ENCODE assay signal across 18 cellular contexts in genomic region chr2:219289195-219289536, GRCh38. TPM values are rescaled to one million over a fixed set of nuclear protein-coding genes. Genes with fewer than 3 reads are reported as not detected.
DNase-seq lines count a peak whose midpoint lies in the region; ATAC-seq and TF ChIP-seq lines count a peak whose summit lies in the region.
"Had no signal": no experiment of that assay in that cellular context is flagged by ENCODE, and none has a peak within 500 bp of the region (broad histone marks: within the 10 kb centered on the region; RNA-seq: fewer than 3 reads in every experiment).

No MANE protein-coding gene starts in this region.

- H3K79me2 ChIP-seq in ACC112 (ENCODE audit: control insufficient read depth, insufficient read depth, low read length, unreplicated experiment): no peaks in the 10 kb centered on the region
- H3K79me2 ChIP-seq in fibroblast of lung (ENCODE audit: control insufficient read depth, insufficient read depth, low read length): no peaks in the 10 kb centered on the region

- peak overlapping the region; percentile 55; the same call in 1 of the 2 replicates for H3K27ac ChIP-seq in ACC112 (ENCODE audit: low read depth, low read length)
- no peak overlapping the region for H3K27ac ChIP-seq in fibroblast of lung (ENCODE audit: insufficient read depth, low read length)
- H3K27ac ChIP-seq in skin epidermis: peak overlapping the region in 17 of 21 experiments; percentile 9 to 90 (median 49)

- TF ChIP-seq CTCF in fibroblast of lung (conservative IDR thresholded peaks at IDR 0.05 in 1 of 2, IDR thresholded peaks at IDR 0.05 in 1 of 2; ENCODE audit: low read depth in 1 of 2, low read length in 2 of 2) (no peak), GM13977 (IDR thresholded peaks at IDR 0.05; ENCODE audit: extremely low read depth, insufficient read depth, missing control alignments) (no peak)

- no peaks in the 10 kb centered on the region for H4K20me1 ChIP-seq in fibroblast of lung (ENCODE audit: control insufficient read depth, extremely low read depth, insufficient read depth, low read length)

- H2AFZ ChIP-seq in ACC112 (ENCODE audit: low read length, unreplicated experiment): no peak overlapping the region
- H2AFZ ChIP-seq in fibroblast of lung (ENCODE audit: low read length): no peak overlapping the region

- H3K9ac ChIP-seq in fibroblast of lung (ENCODE audit: insufficient read depth, low read length): no peak overlapping the region

- ATAC-seq in SK-N-SH treated with all-trans-retinoic acid at 6 μM for 48 hours (no peak), HG03521 (IDR thresholded peaks at IDR 0.05; ENCODE audit: unreplicated experiment) (no peak)
- ATAC-seq: activated CD8-positive, alpha-beta T cell treated with anti-CD3 and anti-CD28 coated beads for 36 hours; stimulated activated naive CD8-positive, alpha-beta T cell treated with anti-CD3 and anti-CD28 coated beads, Interleukin-15, Interleukin-2, amounts not matched to agents 100 U/mL and 50 U/mL, for 24 hours had no signal

- H3K4me3 ChIP-seq in ACC112 (ENCODE audit: low read depth, low read length): no peak overlapping the region
- no peak overlapping the region for H3K4me3 ChIP-seq in fibroblast of lung (replicated peaks in 1 of 4; ENCODE audit: control extremely low read depth in 1 of 4, insufficient read depth in 1 of 4, low read depth in 3 of 4, low read length in 4 of 4)
- no peak overlapping the region for H3K4me3 ChIP-seq in skin epidermis

- H3K4me1 ChIP-seq in ACC112 (ENCODE audit: control insufficient read depth, insufficient read depth, low read length, unreplicated experiment): peaks cover 20% of the 10 kb centered on the region
- peaks cover 11% of the 10 kb centered on the region for H3K4me1 ChIP-seq in fibroblast of lung (ENCODE audit: control insufficient read depth, extremely low read depth, insufficient read depth, low read length)
- H3K4me1 ChIP-seq: Caco-2 had no signal

- H3K27me3 ChIP-seq in ACC112 (ENCODE audit: insufficient read depth, low read length): no peaks in the 10 kb centered on the region
- no peaks in the 10 kb centered on the region for H3K27me3 ChIP-seq in fibroblast of lung (ENCODE audit: control insufficient read depth, insufficient read depth, low read length)

- no peaks in the 10 kb centered on the region for H3K9me3 ChIP-seq in fibroblast of lung (ENCODE audit: control insufficient read depth, insufficient read depth, low read depth, low read length)
- H3K9me3 ChIP-seq: Caco-2 had no signal

- DNase-seq in fibroblast of lung (ENCODE audit: low read depth in 2 of 2) (no peak), GM13977 (ENCODE audit: low spot score) (no peak), DMS 273 (lab: John Stamatoyannopoulos, UW; ENCODE audit: unreplicated experiment) (no peak), NCI-H2029 treated with DMSO at 0.1 percent for 48 hours (lab: John Stamatoyannopoulos, UW) (no peak)
- DNase-seq: activated CD8-positive, alpha-beta T cell treated with anti-CD3 and anti-CD28 coated beads for 36 hours; activated effector memory CD4-positive, alpha-beta T cell treated with anti-CD3 and anti-CD28 coated beads, Interleukin-2, amount 50 U/mL, for 16 hours; Caco-2; effector CD4-positive, alpha-beta T cell; mesendoderm; NCI-H2029; NCI-H524 treated with DMSO at 0.1 percent for 48 hours had no signal

- H3K4me2 ChIP-seq in fibroblast of lung (ENCODE audit: extremely low read depth, insufficient read depth, low read length): peak overlapping the region; percentile 6

- H3K36me3 ChIP-seq in ACC112 (ENCODE audit: insufficient read depth, low read length) (no peaks in the 10 kb centered on the region), fibroblast of lung (ENCODE audit: control insufficient read depth, insufficient read depth, low read length) (peaks cover 8% of the 10 kb centered on the region)

- in situ Hi-C loops in GM13977 (cut with MboI; ENCODE audit: low pct_unique_long_range_greater_than_20kb, low sequenced_read_pairs, unreplicated experiment): no loop called here

TF ChIP-seq in SK-N-SH treated with all-trans-retinoic acid at 6 μM for 48 hours, 23 proteins besides CTCF, POLR2A, EP300 and RAD21:
- TF ChIP-seq ZC3H10 (CRISPR knock-in tag; IDR thresholded peaks at IDR 0.05): no peak
- peak; percentile 84; the same call in 1 of the 2 replicates for TF ChIP-seq ZFP3 (CRISPR knock-in tag; IDR thresholded peaks at IDR 0.05)

RNA-seq across cellular contexts. Expression of gene DNAJB2, which starts 10.0 kb away (rescaled TPM):
- total RNA-seq in fibroblast of lung: 55.2 and 81.3 TPM in 2 replicates
- 24.9 and 29.8 TPM in 2 replicates for polyA plus RNA-seq in fibroblast of lung
- polyA plus RNA-seq in fibroblast of lung (2012): 41.3 and 41.7 TPM in 2 replicates
- 72.4 and 88.4 TPM in 2 replicates for polyA minus RNA-seq in fibroblast of lung (ENCODE audit: low replicate concordance)

RNA-seq across cellular contexts. Expression of gene PTPRN, which starts 20.0 kb away (rescaled TPM):
- total RNA-seq in fibroblast of lung: 3.5 and 10.8 TPM in 2 replicates
- polyA plus RNA-seq in fibroblast of lung: 0.28 and 0.55 TPM in 2 replicates
- polyA plus RNA-seq in fibroblast of lung (2012): 1.3 and 1.4 TPM in 2 replicates
- 0.93 and 0.94 TPM in 2 replicates for polyA minus RNA-seq in fibroblast of lung (ENCODE audit: low replicate concordance)
- total RNA-seq: Caco-2 had no signal

RNA-seq across cellular contexts. Expression of gene TUBA4A, which starts 35.4 kb away (rescaled TPM):
- 5.6 and 7.7 TPM in 2 replicates for total RNA-seq in fibroblast of lung
- polyA plus RNA-seq in fibroblast of lung: 14.7 and 34.2 TPM in 2 replicates
- 9.0 and 21.6 TPM in 2 replicates for polyA plus RNA-seq in fibroblast of lung (2012)
- polyA minus RNA-seq in fibroblast of lung (ENCODE audit: low replicate concordance): 32.2 and 48.9 TPM in 2 replicates

RNA-seq across cellular contexts. Expression of gene TUBA4B, which starts 36.1 kb away (rescaled TPM):
- not detected in 2 replicates for total RNA-seq in fibroblast of lung
- polyA plus RNA-seq in fibroblast of lung: not detected in 2 replicates
- polyA plus RNA-seq in fibroblast of lung (2012): not detected in 2 replicates
- polyA minus RNA-seq in fibroblast of lung (ENCODE audit: low replicate concordance): not detected in 2 replicates
- total RNA-seq: activated CD8-positive, alpha-beta T cell treated with anti-CD3 and anti-CD28 coated beads for 36 hours; Caco-2; fibroblast of villous mesenchyme; G401 had no signal

RNA-seq across cellular contexts. Expression of gene RESP18, which starts 43.4 kb away (rescaled TPM):
- total RNA-seq in fibroblast of lung: not detected in 2 replicates
- not detected in 2 replicates for polyA plus RNA-seq in fibroblast of lung
- not detected in 2 replicates for polyA plus RNA-seq in fibroblast of lung (2012)
- polyA minus RNA-seq in fibroblast of lung (ENCODE audit: low replicate concordance): not detected in 2 replicates
- total RNA-seq: activated CD8-positive, alpha-beta T cell treated with anti-CD3 and anti-CD28 coated beads for 36 hours; Caco-2; fibroblast of villous mesenchyme; G401 had no signal
